In the genomic region with DNA sequence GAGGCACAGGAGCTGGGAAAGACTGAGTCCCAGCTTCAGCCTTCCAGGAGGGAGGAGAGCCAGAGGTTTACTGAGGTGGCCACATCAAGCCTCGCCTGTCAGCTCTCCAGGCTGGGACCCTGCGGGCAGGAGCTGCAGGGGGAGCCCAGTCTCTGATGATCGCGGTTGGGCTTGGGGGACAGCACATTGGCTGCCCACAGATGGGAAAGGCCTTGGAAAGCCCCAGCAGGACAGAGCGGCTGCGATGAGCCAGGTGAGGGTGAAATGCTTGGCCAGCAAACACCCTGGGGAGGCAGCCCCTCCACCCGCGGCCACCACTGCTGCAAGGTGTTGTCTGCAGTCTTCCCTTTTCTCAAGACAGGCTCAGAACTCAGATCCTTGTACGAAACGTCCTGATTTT, we compare ENCODE assay signal across 28 cellular contexts. TPM values are rescaled to one million over a fixed set of nuclear protein-coding genes. Genes with fewer than 3 reads are reported as not detected.
A peak's percentile ranks its signal among the peaks of the same experiment; 100 is the strongest.
DNase-seq lines count a peak whose midpoint lies in the region; ATAC-seq, FAIRE-seq and TF ChIP-seq lines count a peak whose summit lies in the region.
"Had no signal": no experiment of that assay in that cellular context is flagged by ENCODE, and none has a peak within 500 bp of the region (broad histone marks: within the 10 kb centered on the region; RNA-seq: fewer than 3 reads in every experiment).

No MANE protein-coding gene starts in this region.

- CTCF ChIA-PET in A549 (lab: Yijun Ruan, JAX) = interaction anchor here (1.2 to 1.6 kb wide), 2 partner anchors 14 to 18 kb away, joined by 3 read pairs; no protein-coding TSS in a partner anchor

- DNase-seq in A549 (ENCODE audit: low read depth in 1 of 2, low spot score in 1 of 2) (no peak), adrenal gland (peak in 5 of 7 donors; percentile 40 to 67 (median 57)), left ventricle myocardium superior (no peak), ovary (peak in 3 of 5 donors; percentile 52 to 57 (median 55)), hippocampal formation (lab: John Stamatoyannopoulos, UW) (no peak), NCI-H1092 treated with DMSO at 0.1 percent for 48 hours (lab: John Stamatoyannopoulos, UW) (no peak), epidermal melanocyte (ENCODE audit: insufficient read length, low spot score) (no peak)
- no peak for DNase-seq in effector CD4-positive, alpha-beta T cell
- DNase-seq: activated CD4-positive, alpha-beta T cell treated with anti-CD3 and anti-CD28 coated beads for 1 hour; activated CD8-positive, alpha-beta T cell treated with anti-CD3 and anti-CD28 coated beads, Interleukin-2, amount 10 ng/mL, durations not matched to agents 7 days and 5 days; activated effector memory CD4-positive, alpha-beta T cell treated with Interleukin-2 at 50 U/mL for 16 hours; activated naive CD8-positive, alpha-beta T cell treated with anti-CD3 and anti-CD28 coated beads for 36 hours; activated T-cell treated with anti-CD3 and anti-CD28 coated beads for 4 hours; CD8-positive, alpha-beta memory T cell; dermis blood vessel endothelial cell; H9; kidney; NCI-H2081; NCI-H345; stimulated activated CD4-positive, alpha-beta T cell treated with anti-CD3 and anti-CD28 coated beads, Interleukin-1b, Interleukin-23, amount 100 ng/mL, for 48 hours; trophoblast cell had no signal

- POLR2A ChIA-PET in A549 (lab: Yijun Ruan, JAX) = no interaction called here

- no peak overlapping the region for H3K4me2 ChIP-seq in A549
- H3K4me2 ChIP-seq: smooth muscle cell had no signal

- TF ChIP-seq RAD21 in A549 (conservative IDR thresholded peaks at IDR 0.05 in 1 of 2, IDR thresholded peaks at IDR 0.05 in 1 of 2) = no peak

- TF ChIP-seq CTCF in A549 (IDR thresholded peaks at IDR 0.05) (no peak), adrenal gland (IDR thresholded peaks at IDR 0.05) (no peak), ovary (IDR thresholded peaks at IDR 0.05) (no peak)

- no peak overlapping the region for H3K4me3 ChIP-seq in A549
- H3K4me3 ChIP-seq in adrenal gland = no peak overlapping the region
- H3K4me3 ChIP-seq in ovary = no peak overlapping the region
- H3K4me3 ChIP-seq: K562, SJSA1, smooth muscle cell had no signal

- TF ChIP-seq EP300 in A549 (IDR thresholded peaks at IDR 0.05) = no peak
- no peak for TF ChIP-seq EP300 in ovary (IDR thresholded peaks at IDR 0.05)

- H3K27ac ChIP-seq in A549 (peak overlapping the region; percentile 81 to 86; a peak in 4 of 6 replicates), adrenal gland (peak overlapping the region; percentile 27 to 66 (median 41)), ovary (peak overlapping the region in 1 of 2 donors; percentile 26)
- H3K27ac ChIP-seq: neutrophil, SJSA1 had no signal

- H3K4me1 ChIP-seq in A549 = peaks cover 59% of the 10 kb centered on the region
- peaks cover 13 to 19% of the 10 kb centered on the region in 2 donors for H3K4me1 ChIP-seq in adrenal gland (replicated peaks in 1 of 2)
- peaks cover 9% of the 10 kb centered on the region for H3K4me1 ChIP-seq in ovary (ENCODE audit: insufficient read depth)

- intact Hi-C loops in adrenal gland (cut with DNase I) = no loop called here
- intact Hi-C loops in left ventricle myocardium superior (cut with micrococcal nuclease) = no loop called here
- intact Hi-C loops in ovary (cut with DNase I) = no loop called here

- H3K9me3 ChIP-seq in A549 (no peaks in the 10 kb centered on the region), adrenal gland (replicated peaks in 1 of 3) (no peaks in the 10 kb centered on the region), ovary (no peaks in the 10 kb centered on the region)
- H3K9me3 ChIP-seq: neutrophil, SJSA1 had no signal

- H3K27me3 ChIP-seq in adrenal gland (no peaks in the 10 kb centered on the region), ovary (no peaks in the 10 kb centered on the region)
- H3K27me3 ChIP-seq: neutrophil, SJSA1 had no signal

- no peak for FAIRE-seq in A549 (lab: Jason Lieb, UNC)
- FAIRE-seq: astrocyte, K562, kidney, RCC 7860, TTC549 had no signal

- TF ChIP-seq POLR2A in A549 (IDR thresholded peaks at IDR 0.05; ENCODE audit: low read length) (no peak), adrenal gland (IDR thresholded peaks at IDR 0.05) (no peak), ovary (IDR thresholded peaks at IDR 0.05) (no peak)

- ATAC-seq in A549 (no peak), left ventricle myocardium superior (peak; percentile 40)
- ATAC-seq: activated CD8-positive, alpha-beta T cell treated with anti-CD3 and anti-CD28 coated beads, Interleukin-2, amount 10 ng/mL, durations not matched to agents 7 days and 5 days; K562 had no signal

- H3K36me3 ChIP-seq in adrenal gland (replicated peaks in 1 of 2) = peaks cover 0 to 4% of the 10 kb centered on the region in 2 donors
- H3K36me3 ChIP-seq in ovary = no peaks in the 10 kb centered on the region
- H3K36me3 ChIP-seq: neutrophil had no signal

- WGBS in A549 (ENCODE audit: missing lambda C conversion rate) = 90% methylated on average over 8 of the region's 10 CpGs
- 55 to 77% (median 65%) methylated on average over 7 to 10 of the region's 10 CpGs for WGBS in adrenal gland, 4 donors
- WGBS in ovary, 3 donors = 31 to 51% (median 43%) methylated on average over 9 to 10 of the region's 10 CpGs

TF ChIP-seq in A549, 52 proteins besides CTCF, POLR2A, EP300 and RAD21:
- TF ChIP-seq NPAS2 (CRISPR knock-in tag; IDR thresholded peaks at IDR 0.05; ENCODE audit: borderline replicate concordance) (no peak), BHLHE40 (IDR thresholded peaks at IDR 0.05; ENCODE audit: low read depth, low read length) (no peak), HDAC2 (IDR thresholded peaks at IDR 0.05) (no peak), CEBPB (IDR thresholded peaks at IDR 0.05) (no peak), PHF8 (IDR thresholded peaks at IDR 0.05; ENCODE audit: borderline replicate concordance, low read depth) (no peak), RARB (CRISPR knock-in tag; IDR thresholded peaks at IDR 0.05) (no peak), HES2 (IDR thresholded peaks at IDR 0.05) (no peak), HOXA7 (CRISPR knock-in tag; IDR thresholded peaks at IDR 0.05) (no peak), EHF (CRISPR knock-in tag; IDR thresholded peaks at IDR 0.05) (no peak), NR3C1 (IDR thresholded peaks at IDR 0.05) (no peak), CHD4 (IDR thresholded peaks at IDR 0.05; ENCODE audit: borderline replicate concordance) (no peak)
- TF ChIP-seq, protein P1, sequence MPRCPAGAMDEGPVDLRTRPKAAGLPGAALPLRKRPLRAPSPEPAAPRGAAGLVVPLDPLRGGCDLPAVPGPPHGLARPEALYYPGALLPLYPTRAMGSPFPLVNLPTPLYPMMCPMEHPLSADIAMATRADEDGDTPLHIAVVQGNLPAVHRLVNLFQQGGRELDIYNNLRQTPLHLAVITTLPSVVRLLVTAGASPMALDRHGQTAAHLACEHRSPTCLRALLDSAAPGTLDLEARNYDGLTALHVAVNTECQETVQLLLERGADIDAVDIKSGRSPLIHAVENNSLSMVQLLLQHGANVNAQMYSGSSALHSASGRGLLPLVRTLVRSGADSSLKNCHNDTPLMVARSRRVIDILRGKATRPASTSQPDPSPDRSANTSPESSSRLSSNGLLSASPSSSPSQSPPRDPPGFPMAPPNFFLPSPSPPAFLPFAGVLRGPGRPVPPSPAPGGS (IDR thresholded peaks at IDR 0.05) = no peak
- TF ChIP-seq, protein P2, sequence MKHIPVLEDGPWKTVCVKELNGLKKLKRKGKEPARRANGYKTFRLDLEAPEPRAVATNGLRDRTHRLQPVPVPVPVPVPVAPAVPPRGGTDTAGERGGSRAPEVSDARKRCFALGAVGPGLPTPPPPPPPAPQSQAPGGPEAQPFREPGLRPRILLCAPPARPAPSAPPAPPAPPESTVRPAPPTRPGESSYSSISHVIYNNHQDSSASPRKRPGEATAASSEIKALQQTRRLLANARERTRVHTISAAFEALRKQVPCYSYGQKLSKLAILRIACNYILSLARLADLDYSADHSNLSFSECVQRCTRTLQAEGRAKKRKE (CRISPR knock-in tag; IDR thresholded peaks at IDR 0.05; ENCODE audit: low read depth) = no peak

RNA-seq across cellular contexts. Expression of gene SEC61A1, which starts 31.2 kb away (rescaled TPM):
- polyA plus RNA-seq in A549 (2011; rRNA removed) = 172 and 180 TPM in 2 replicates
- polyA plus RNA-seq in A549 (2012; cell fraction: cytosol; rRNA removed) = 56.5 and 74.7 TPM in 2 replicates
- polyA plus RNA-seq in A549 (2012; cell fraction: nucleus; rRNA removed) = 124 and 128 TPM in 2 replicates
- polyA plus RNA-seq in A549 (2017; fragmentation: RNase III; extraction: RNeasy Plus Mini Kit Qiagen cat#74134 plus additional on column Dnase treatment) = 93.5 to 96.4 TPM (median 96.2 TPM) in 3 replicates
- 224 and 251 TPM in 2 replicates for polyA minus RNA-seq in A549 (2011; rRNA and poly(A)+ RNA removed)
- total RNA-seq in adrenal gland = 100 to 1,000 TPM; 136 to 443 (median 192) TPM
- polyA plus RNA-seq in adrenal gland = 100 to 1,000 TPM; 131 to 358 (median 139) TPM
- total RNA-seq in left ventricle myocardium superior = 63.4 TPM
- 100 to 1,000 TPM in 6 of 7 donors, 10 to 100 TPM in 1; 52.3 to 165 (median 121) TPM for total RNA-seq in ovary
- 100 to 1,000 TPM in 1 of 2 donors, 10 to 100 TPM in 1; 72.0 to 217 TPM for polyA plus RNA-seq in ovary

RNA-seq across cellular contexts. Expression of gene RUVBL1, which starts 40.2 kb away (rescaled TPM):
- polyA plus RNA-seq in A549 (2011; rRNA removed) (117 and 144 TPM in 2 replicates), A549 (2017; fragmentation: RNase III; extraction: RNeasy Plus Mini Kit Qiagen cat#74134 plus additional on column Dnase treatment) (105 to 117 TPM (median 105 TPM) in 3 replicates), adrenal gland (10 to 100 TPM; 11.7 to 37.5 (median 20.2) TPM), ovary (10 to 100 TPM; 16.3 to 37.9 TPM)
- polyA plus RNA-seq in A549 (2012; cell fraction: cytosol; rRNA removed) = 143 and 167 TPM in 2 replicates
- 81.4 and 82.4 TPM in 2 replicates for polyA plus RNA-seq in A549 (2012; cell fraction: nucleus; rRNA removed)
- 95.8 and 106 TPM in 2 replicates for polyA minus RNA-seq in A549 (2011; rRNA and poly(A)+ RNA removed)
- total RNA-seq in adrenal gland (10 to 100 TPM in 7 of 8 donors, 1 to 10 TPM in 1; 7.9 to 32.0 (median 25.4) TPM), left ventricle myocardium superior (22.6 TPM), ovary (10 to 100 TPM; 15.6 to 34.6 (median 25.1) TPM)

Comparison
In these comparisons a context has a peak if more than half of its experiments do, and no peak if none do; other contexts are left out.
1. DNase-seq: peak in adrenal gland (5 of 7) and ovary (3 of 5); none in A549 (0 of 2), left ventricle myocardium superior (single experiment), hippocampal formation (0 of 2), effector CD4-positive, alpha-beta T cell (single experiment), NCI-H1092 treated with DMSO at 0.1 percent for 48 hours (single experiment) and epidermal melanocyte (single experiment).